In the genomic region with DNA sequence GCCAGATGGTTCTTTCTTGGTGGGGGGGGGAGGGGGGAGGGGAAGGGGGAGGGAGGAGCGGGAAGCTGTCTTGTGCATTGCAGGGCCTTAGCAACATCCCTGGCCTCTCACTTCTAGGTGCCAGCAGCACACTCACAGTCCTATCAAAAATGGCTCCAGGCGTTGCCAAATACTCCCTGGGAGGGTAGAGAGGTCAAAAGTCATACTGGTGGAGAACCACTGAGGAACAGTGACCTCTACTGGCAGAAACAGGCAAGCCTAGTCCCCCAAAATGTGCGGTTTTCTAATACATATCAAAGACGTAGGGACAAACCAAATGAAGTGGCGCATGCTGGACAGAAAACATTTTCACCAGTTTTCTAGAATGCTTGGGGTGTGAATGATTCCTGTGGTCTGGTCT, we compare ENCODE assay signal across 10 cellular contexts. TPM values are rescaled to one million over a fixed set of nuclear protein-coding genes. Genes with fewer than 3 reads are reported as not detected.
DNase-seq lines count a peak whose midpoint lies in the region; ATAC-seq, FAIRE-seq and TF ChIP-seq lines count a peak whose summit lies in the region.
"Not testable (repeated sequence)": the region's sequence is repeated elsewhere in the genome, so short reads cannot be mapped to it uniquely, and the experiment has no call there.
"Had no signal": no experiment of that assay in that cellular context is flagged by ENCODE, and none has a peak within 500 bp of the region (broad histone marks: within the 10 kb centered on the region; RNA-seq: fewer than 3 reads in every experiment).

No MANE protein-coding gene starts in this region.

- intact Hi-C loops in body of pancreas (cut with DNase I): not testable (repeated sequence)
- intact Hi-C loops in heart right ventricle (cut with DNase I): loop anchor here in 6 of 10 donors (5.0 to 10.0 kb wide), 4 partner anchors 53 to 303 kb away; a partner anchor contains a TSS
- intact Hi-C loops in HepG2 (cut with micrococcal nuclease; ENCODE audit: unreplicated experiment): loop anchor here (5.0 to 10.0 kb wide), 2 partner anchors 80 to 153 kb away; a partner anchor contains a TSS

- H3K27ac Mint-ChIP-seq in stimulated activated naive CD8-positive, alpha-beta T cell treated with anti-CD3 and anti-CD28 coated beads, Interleukin-15, amount 100 ng/mL, for 72 hours: not testable (repeated sequence)

- TF ChIP-seq EP300 in HepG2 (IDR thresholded peaks at IDR 0.05; ENCODE audit: low read depth in 2 of 2, low read length in 2 of 2); HepG2 (CRISPR knock-in tag; IDR thresholded peaks at IDR 0.05; ENCODE audit: borderline replicate concordance): not testable (repeated sequence)

- not testable (repeated sequence) for H3K36me3 ChIP-seq in body of pancreas (replicated peaks in 1 of 2; ENCODE audit: insufficient read depth in 1 of 2, low read depth in 2 of 2); heart right ventricle; HepG2 (replicated peaks in 1 of 2; ENCODE audit: control insufficient read depth in 1 of 2, insufficient read depth in 2 of 2, low read length in 2 of 2)

- not testable (repeated sequence) for H3K27me3 ChIP-seq in body of pancreas; HepG2 (ENCODE audit: control insufficient read depth in 1 of 2, insufficient read depth in 2 of 2, low read length in 2 of 2)
- H3K27me3 ChIP-seq in heart right ventricle: peaks cover 0 to 85% (median 0%) of the 10 kb centered on the region in 7 donors

- H3K4me3 ChIP-seq in body of pancreas; heart right ventricle; HepG2 (replicated peaks in 1 of 3; ENCODE audit: insufficient read depth in 1 of 3, low read depth in 2 of 3, low read length in 3 of 3): not testable (repeated sequence)

- not testable (repeated sequence) for BruUV-seq in HepG2 (replicated peaks; lab: Mats Ljungman, UMichigan)

- not testable (repeated sequence) for TF ChIP-seq RAD21 in HepG2 (CRISPR knock-in tag; IDR thresholded peaks at IDR 0.05)

- not testable (repeated sequence) for H3K4me2 ChIP-seq in HepG2 (ENCODE audit: low read depth, low read length)

- peak; percentile 99 for FAIRE-seq in GM12892 (lab: Jason Lieb, UNC)
- peak; percentile 95 for FAIRE-seq in HepG2 (lab: Jason Lieb, UNC)

- H3K4me1 ChIP-seq in body of pancreas; heart right ventricle; HepG2 (ENCODE audit: insufficient read depth, low read length): not testable (repeated sequence)

- H3K4me3 Mint-ChIP-seq in stimulated activated naive CD8-positive, alpha-beta T cell treated with anti-CD3 and anti-CD28 coated beads, Interleukin-15, amount 100 ng/mL, for 72 hours: not testable (repeated sequence)

- H3K27me3 Mint-ChIP-seq in stimulated activated naive CD8-positive, alpha-beta T cell treated with anti-CD3 and anti-CD28 coated beads, Interleukin-15, amount 100 ng/mL, for 72 hours: not testable (repeated sequence)

- in situ Hi-C loops in HepG2 (cut with HindIII; ENCODE audit: extremely low pct_ligation_motif_present, low pct_unique_long_range_greater_than_20kb): not testable (repeated sequence)

- POLR2A ChIA-PET in HepG2 (lab: Yijun Ruan, JAX): not testable (repeated sequence)

- CTCF ChIA-PET in HepG2 (lab: Yijun Ruan, JAX; ENCODE audit: low intra/inter-chr PET ratio, low total read pairs): not testable (repeated sequence)

- TF ChIP-seq CTCF in body of pancreas (IDR thresholded peaks at IDR 0.05); heart right ventricle (IDR thresholded peaks at IDR 0.05); HepG2 (CRISPR knock-in tag; IDR thresholded peaks at IDR 0.05): not testable (repeated sequence)

- not testable (repeated sequence) for H3K9me3 ChIP-seq in body of pancreas; heart right ventricle; HepG2 (ENCODE audit: low read length)

- H3K27ac ChIP-seq in body of pancreas; heart right ventricle; HepG2 (ENCODE audit: extremely low read length, insufficient read depth, low read length): not testable (repeated sequence)

- not testable (repeated sequence) for H3K9ac ChIP-seq in HepG2 (ENCODE audit: insufficient read depth, low read depth, low read length)

- H4K20me1 ChIP-seq in HepG2 (ENCODE audit: insufficient read depth, low read length): not testable (repeated sequence)

- not testable (repeated sequence) for H3K9me3 Mint-ChIP-seq in stimulated activated naive CD8-positive, alpha-beta T cell treated with anti-CD3 and anti-CD28 coated beads, Interleukin-15, amount 100 ng/mL, for 72 hours

- H3K4me1 Mint-ChIP-seq in stimulated activated naive CD8-positive, alpha-beta T cell treated with anti-CD3 and anti-CD28 coated beads, Interleukin-15, amount 100 ng/mL, for 72 hours: not testable (repeated sequence)

- WGBS in body of pancreas, 2 donors: no CpG with 5 or more reads among the region's 5 CpGs
- no CpG with 5 or more reads among the region's 5 CpGs for WGBS in heart right ventricle, 2 donors
- WGBS in HepG2 (ENCODE audit: low lambda C conversion rate): no CpG with 5 or more reads among the region's 5 CpGs

- H2AFZ ChIP-seq in HepG2 (ENCODE audit: low read length): not testable (repeated sequence)

- TF ChIP-seq POLR2A in GM12892 (IDR thresholded peaks at IDR 0.05; ENCODE audit: low read depth, low read length); body of pancreas (IDR thresholded peaks at IDR 0.05); HepG2 (IDR thresholded peaks at IDR 0.05; ENCODE audit: insufficient read depth in 1 of 2, low read depth in 2 of 2, low read length in 2 of 2): not testable (repeated sequence)

- ATAC-seq in GM19455 (IDR thresholded peaks at IDR 0.05; ENCODE audit: unreplicated experiment): peak; percentile 63
- ATAC-seq in HG02885 (IDR thresholded peaks at IDR 0.05; ENCODE audit: poor library complexity, unreplicated experiment): peak; percentile 65
- peak; percentile 77 for ATAC-seq in SK-N-SH treated with all-trans-retinoic acid at 6 μM for 48 hours
- peak; percentile 45 for ATAC-seq in body of pancreas
- peak in 7 of 8 donors; percentile 51 to 89 (median 74) for ATAC-seq in heart right ventricle
- peak; percentile 83 for ATAC-seq in HepG2
- ATAC-seq in stimulated activated naive CD8-positive, alpha-beta T cell treated with anti-CD3 and anti-CD28 coated beads, Interleukin-15, amount 100 ng/mL, for 72 hours: peak; percentile 63

- not testable (repeated sequence) for DNase-seq in GM12892 (ENCODE audit: insufficient read length); body of pancreas; heart right ventricle; HepG2 (ENCODE audit: low spot score); stimulated activated naive CD8-positive, alpha-beta T cell treated with anti-CD3 and anti-CD28 coated beads, Interleukin-15, amount 100 ng/mL, for 72 hours

- not testable (repeated sequence) for H3K79me2 ChIP-seq in HepG2 (ENCODE audit: insufficient read depth, low read length)

RNA-seq across cellular contexts. Expression of a gene that starts 17.1 kb away (rescaled TPM):
- polyA plus RNA-seq in GM12892 (2012; ENCODE audit: missing spikeins): 0.21 TPM
- 1 to 10 TPM; 1.3 to 1.6 TPM for total RNA-seq in body of pancreas
- total RNA-seq in heart right ventricle: 1 to 10 TPM in 2 of 10 donors, under 1 TPM in 8; 0.17 to 1.4 (median 0.86) TPM
- 1 to 10 TPM in 1 of 2 donors, under 1 TPM in 1; 0.07 to 2.4 TPM for polyA plus RNA-seq in heart right ventricle
- total RNA-seq in HepG2 (2016; rRNA removed; fragmentation: Illumina TruSeq; extraction: Trizol): 0.17 and 0.53 TPM in 2 replicates
- 0.20 TPM in 1 of 2 replicates, not detected in the other for total RNA-seq in HepG2 (2016; cell fraction: cytosol; rRNA removed; fragmentation: Illumina TruSeq; extraction: Trizol; ENCODE audit: low read depth)
- total RNA-seq in HepG2 (2016; cell fraction: insoluble cytoplasmic fraction; rRNA removed; fragmentation: Illumina TruSeq; extraction: Trizol): 0.27 and 0.52 TPM in 2 replicates
- total RNA-seq in HepG2 (2016; cell fraction: membrane; rRNA removed; fragmentation: Illumina TruSeq; extraction: Trizol): 0.34 and 0.46 TPM in 2 replicates
- 0.96 and 0.97 TPM in 2 replicates for total RNA-seq in HepG2 (2016; cell fraction: nucleus; rRNA removed; fragmentation: Illumina TruSeq; extraction: Trizol)
- polyA plus RNA-seq in HepG2 (2011; rRNA removed): 0.37 and 0.39 TPM in 2 replicates
- polyA plus RNA-seq in HepG2 (2011; cell fraction: cytosol; rRNA removed): 0.17 and 0.31 TPM in 2 replicates
- 0.16 and 0.28 TPM in 2 replicates for polyA plus RNA-seq in HepG2 (2011; cell fraction: nucleus; rRNA removed)
- polyA plus RNA-seq in HepG2 (2012): 0.51 and 1.7 TPM in 2 replicates
- 0.24 and 0.27 TPM in 2 replicates for polyA plus RNA-seq in HepG2 (2016; cell fraction: cytosol; fragmentation: Illumina TruSeq; extraction: Trizol; ENCODE audit: low read depth)
- 0.61 and 0.75 TPM in 2 replicates for polyA plus RNA-seq in HepG2 (2016; cell fraction: insoluble cytoplasmic fraction; fragmentation: Illumina TruSeq; extraction: Trizol; ENCODE audit: low read depth)
- 0.29 and 0.47 TPM in 2 replicates for polyA plus RNA-seq in HepG2 (2016; cell fraction: membrane; fragmentation: Illumina TruSeq; extraction: Trizol; ENCODE audit: low read depth)
- polyA plus RNA-seq in HepG2 (2016; cell fraction: nucleus; fragmentation: Illumina TruSeq; extraction: Trizol; ENCODE audit: insufficient read depth, low read depth): 0.67 and 1.5 TPM in 2 replicates
- polyA minus RNA-seq in HepG2 (2011; rRNA and poly(A)+ RNA removed; ENCODE audit: low replicate concordance): not detected in 2 replicates
- polyA minus RNA-seq in HepG2 (2011; cell fraction: cytosol; rRNA and poly(A)+ RNA removed): not detected in 2 replicates
- 0.50 TPM in 1 of 2 replicates, not detected in the other for polyA minus RNA-seq in HepG2 (2011; cell fraction: nucleus; rRNA and poly(A)+ RNA removed)

RNA-seq across cellular contexts. Expression of a gene that starts 46.8 kb away (rescaled TPM):
- polyA plus RNA-seq in GM12892 (2012; ENCODE audit: missing spikeins): not detected
- total RNA-seq in body of pancreas: 10 to 100 TPM in 1 of 2 donors, 1 to 10 TPM in 1; 6.2 to 17.5 TPM
- 10 to 100 TPM; 11.0 to 42.4 (median 20.7) TPM for total RNA-seq in heart right ventricle
- 10 to 100 TPM in 1 of 2 donors, 1 to 10 TPM in 1; 6.7 to 15.3 TPM for polyA plus RNA-seq in heart right ventricle
- total RNA-seq in HepG2 (2016; rRNA removed; fragmentation: Illumina TruSeq; extraction: Trizol): 2.2 and 3.1 TPM in 2 replicates
- total RNA-seq in HepG2 (2016; cell fraction: cytosol; rRNA removed; fragmentation: Illumina TruSeq; extraction: Trizol; ENCODE audit: low read depth): not detected in 2 replicates
- total RNA-seq in HepG2 (2016; cell fraction: insoluble cytoplasmic fraction; rRNA removed; fragmentation: Illumina TruSeq; extraction: Trizol): 1.4 and 3.4 TPM in 2 replicates
- 0.79 and 1.1 TPM in 2 replicates for total RNA-seq in HepG2 (2016; cell fraction: membrane; rRNA removed; fragmentation: Illumina TruSeq; extraction: Trizol)
- total RNA-seq in HepG2 (2016; cell fraction: nucleus; rRNA removed; fragmentation: Illumina TruSeq; extraction: Trizol): 3.0 and 3.4 TPM in 2 replicates
- polyA plus RNA-seq in HepG2 (2011; rRNA removed): 0.44 and 0.46 TPM in 2 replicates
- 0.08 and 0.55 TPM in 2 replicates for polyA plus RNA-seq in HepG2 (2011; cell fraction: cytosol; rRNA removed)
- polyA plus RNA-seq in HepG2 (2011; cell fraction: nucleus; rRNA removed): 0.29 TPM in 1 of 2 replicates, not detected in the other
- 0.88 and 0.93 TPM in 2 replicates for polyA plus RNA-seq in HepG2 (2012)
- 0.08 and 0.23 TPM in 2 replicates for polyA plus RNA-seq in HepG2 (2016; cell fraction: cytosol; fragmentation: Illumina TruSeq; extraction: Trizol; ENCODE audit: low read depth)
- 1.3 and 1.4 TPM in 2 replicates for polyA plus RNA-seq in HepG2 (2016; cell fraction: insoluble cytoplasmic fraction; fragmentation: Illumina TruSeq; extraction: Trizol; ENCODE audit: low read depth)
- 0.18 and 0.34 TPM in 2 replicates for polyA plus RNA-seq in HepG2 (2016; cell fraction: membrane; fragmentation: Illumina TruSeq; extraction: Trizol; ENCODE audit: low read depth)
- polyA plus RNA-seq in HepG2 (2016; cell fraction: nucleus; fragmentation: Illumina TruSeq; extraction: Trizol; ENCODE audit: insufficient read depth, low read depth): 1.4 and 2.3 TPM in 2 replicates
- polyA minus RNA-seq in HepG2 (2011; rRNA and poly(A)+ RNA removed; ENCODE audit: low replicate concordance): 0.47 TPM in 1 of 2 replicates, not detected in the other
- 0.49 and 0.97 TPM in 2 replicates for polyA minus RNA-seq in HepG2 (2011; cell fraction: cytosol; rRNA and poly(A)+ RNA removed)
- 1.2 TPM in 2 replicates for polyA minus RNA-seq in HepG2 (2011; cell fraction: nucleus; rRNA and poly(A)+ RNA removed)
- total RNA-seq: T-cell had no signal
- polyA plus RNA-seq: BJ had no signal
